Comparison of ENCODE assay signal across 13 cellular contexts in the genomic region with DNA sequence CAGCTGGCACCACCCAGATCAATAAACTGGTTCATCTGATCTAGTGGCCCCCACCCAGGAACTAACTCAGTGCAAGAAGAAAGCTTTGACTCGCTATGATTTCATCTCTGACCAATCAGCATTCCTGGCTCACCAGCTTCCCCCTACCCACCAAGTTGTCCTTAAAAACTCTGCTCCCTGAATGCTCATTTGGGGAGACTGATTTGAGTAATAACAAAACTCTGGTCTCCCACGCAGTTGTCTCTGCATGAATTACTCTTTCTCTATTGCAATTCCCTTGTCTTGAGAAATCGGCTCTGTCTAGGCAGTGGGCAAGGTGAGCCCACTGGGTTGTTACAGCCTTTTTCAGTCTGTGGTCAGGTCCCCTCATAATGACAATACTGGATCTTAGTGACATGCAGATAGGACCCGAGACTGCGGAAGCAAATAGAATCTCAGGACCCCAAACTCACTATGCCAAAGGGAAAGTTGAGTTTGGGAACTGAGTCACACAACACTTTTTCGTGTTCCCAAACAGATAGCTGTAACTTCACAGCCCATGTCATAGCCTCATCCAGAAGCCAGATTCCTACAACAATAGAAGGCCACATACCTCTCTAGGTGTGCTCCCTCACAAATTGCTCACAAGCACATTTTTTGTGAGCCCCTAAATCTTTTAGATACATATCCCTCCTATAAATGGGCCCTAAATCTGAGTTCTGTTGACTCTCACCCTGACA.
DNase-seq lines count a peak whose midpoint lies in the region; ATAC-seq lines count a peak whose summit lies in the region.
"Had no signal": no experiment of that assay in that cellular context is flagged by ENCODE, and none has a peak within 500 bp of the region (broad histone marks: within the 10 kb centered on the region; RNA-seq: fewer than 3 reads in every experiment).

No MANE protein-coding gene starts in this region.

- H3K4me1 Mint-ChIP-seq in activated T-cell treated with anti-CD3 and anti-CD28 coated beads, Interleukin-2, amount 50 U/mL, for 4 hours (ENCODE audit: low read depth), result no peaks in the 10 kb centered on the region
- peaks cover 18% of the 10 kb centered on the region for H3K4me1 Mint-ChIP-seq in activated T-cell treated with anti-CD3 and anti-CD28 coated beads, Interleukin-2, amount 50 U/mL, for 24 hours (ENCODE audit: low read depth)
- H3K4me1 Mint-ChIP-seq in activated T-helper 17 cell treated with anti-CD3 and anti-CD28 coated beads, Interleukin-2, amount 50 U/mL, for 72 hours, result peaks cover under 1% of the 10 kb centered on the region
- H3K4me1 Mint-ChIP-seq in stimulated activated memory B cell treated with anti-CD40 and anti-IgM and Interleukin-4, amounts not matched to agents 10 μg/mL and 1 μg/mL and 100 μg/mL, for 72 hours, result no peaks in the 10 kb centered on the region

- no peak overlapping the region for H3K27ac Mint-ChIP-seq in activated T-cell treated with anti-CD3 and anti-CD28 coated beads, Interleukin-2, amount 50 U/mL, for 24 hours
- H3K27ac Mint-ChIP-seq in activated T-helper 17 cell treated with anti-CD3 and anti-CD28 coated beads, Interleukin-2, amount 50 U/mL, for 72 hours, result no peak overlapping the region
- H3K27ac Mint-ChIP-seq in stimulated activated memory B cell treated with anti-CD40 and anti-IgM and Interleukin-4, amounts not matched to agents 10 μg/mL and 1 μg/mL and 100 μg/mL, for 72 hours, result no peak overlapping the region
- H3K27ac Mint-ChIP-seq: CD4-positive, alpha-beta memory T cell; H9 had no signal

- H3K4me3 Mint-ChIP-seq in activated T-cell treated with anti-CD3 and anti-CD28 coated beads, Interleukin-2, amount 50 U/mL, for 4 hours, result no peak overlapping the region
- H3K4me3 Mint-ChIP-seq in activated T-cell treated with anti-CD3 and anti-CD28 coated beads, Interleukin-2, amount 50 U/mL, for 24 hours, result no peak overlapping the region
- no peak overlapping the region for H3K4me3 Mint-ChIP-seq in activated T-helper 17 cell treated with anti-CD3 and anti-CD28 coated beads, Interleukin-2, amount 50 U/mL, for 72 hours
- H3K4me3 Mint-ChIP-seq in stimulated activated memory B cell treated with anti-CD40 and anti-IgM and Interleukin-4, amounts not matched to agents 10 μg/mL and 1 μg/mL and 100 μg/mL, for 72 hours, result no peak overlapping the region
- H3K4me3 Mint-ChIP-seq: H9 had no signal

- H3K36me3 Mint-ChIP-seq in activated T-cell treated with anti-CD3 and anti-CD28 coated beads, Interleukin-2, amount 50 U/mL, for 4 hours (ENCODE audit: insufficient read depth), result no peaks in the 10 kb centered on the region
- H3K36me3 Mint-ChIP-seq in activated T-cell treated with anti-CD3 and anti-CD28 coated beads, Interleukin-2, amount 50 U/mL, for 24 hours (ENCODE audit: low read depth), result no peaks in the 10 kb centered on the region
- no peaks in the 10 kb centered on the region for H3K36me3 Mint-ChIP-seq in activated T-helper 17 cell treated with anti-CD3 and anti-CD28 coated beads, Interleukin-2, amount 50 U/mL, for 72 hours (ENCODE audit: low read depth)
- H3K36me3 Mint-ChIP-seq in stimulated activated memory B cell treated with anti-CD40 and anti-IgM and Interleukin-4, amounts not matched to agents 10 μg/mL and 1 μg/mL and 100 μg/mL, for 72 hours, result no peaks in the 10 kb centered on the region
- H3K36me3 Mint-ChIP-seq: CD4-positive, alpha-beta memory T cell had no signal

- peak; percentile 36 to 45 for ATAC-seq in activated T-cell treated with anti-CD3 and anti-CD28 coated beads, Interleukin-2, amount 50 U/mL, for 4 hours
- peak; percentile 81 for ATAC-seq in activated T-helper 17 cell treated with anti-CD3 and anti-CD28 coated beads, Interleukin-2, amount 50 U/mL, for 72 hours (replicated peaks)
- ATAC-seq in stimulated activated memory B cell treated with anti-CD40 and anti-IgM and Interleukin-4, amounts not matched to agents 10 μg/mL and 1 μg/mL and 100 μg/mL, for 72 hours, result no peak
- no peak for ATAC-seq in HG03565 (IDR thresholded peaks at IDR 0.05; ENCODE audit: unreplicated experiment)
- ATAC-seq: A549 had no signal

- H3K9me3 Mint-ChIP-seq in activated T-cell treated with anti-CD3 and anti-CD28 coated beads, Interleukin-2, amount 50 U/mL, for 4 hours, result no peaks in the 10 kb centered on the region
- H3K9me3 Mint-ChIP-seq in activated T-cell treated with anti-CD3 and anti-CD28 coated beads, Interleukin-2, amount 50 U/mL, for 24 hours, result no peaks in the 10 kb centered on the region
- H3K9me3 Mint-ChIP-seq in activated T-helper 17 cell treated with anti-CD3 and anti-CD28 coated beads, Interleukin-2, amount 50 U/mL, for 72 hours, result no peaks in the 10 kb centered on the region
- no peaks in the 10 kb centered on the region for H3K9me3 Mint-ChIP-seq in stimulated activated memory B cell treated with anti-CD40 and anti-IgM and Interleukin-4, amounts not matched to agents 10 μg/mL and 1 μg/mL and 100 μg/mL, for 72 hours
- H3K9me3 Mint-ChIP-seq: CD4-positive, alpha-beta memory T cell had no signal

- peaks cover 15% of the 10 kb centered on the region for H3K27me3 Mint-ChIP-seq in activated T-cell treated with anti-CD3 and anti-CD28 coated beads, Interleukin-2, amount 50 U/mL, for 4 hours (ENCODE audit: low read depth)
- H3K27me3 Mint-ChIP-seq in activated T-cell treated with anti-CD3 and anti-CD28 coated beads, Interleukin-2, amount 50 U/mL, for 24 hours, result peaks cover 57% of the 10 kb centered on the region
- H3K27me3 Mint-ChIP-seq in activated T-helper 17 cell treated with anti-CD3 and anti-CD28 coated beads, Interleukin-2, amount 50 U/mL, for 72 hours, result peaks cover 17% of the 10 kb centered on the region
- H3K27me3 Mint-ChIP-seq in stimulated activated memory B cell treated with anti-CD40 and anti-IgM and Interleukin-4, amounts not matched to agents 10 μg/mL and 1 μg/mL and 100 μg/mL, for 72 hours, result peaks cover 34% of the 10 kb centered on the region

- no peak for DNase-seq in activated T-cell treated with anti-CD3 and anti-CD28 coated beads, Interleukin-2, amount 50 U/mL, for 4 hours
- no peak for DNase-seq in activated T-cell treated with anti-CD3 and anti-CD28 coated beads, Interleukin-2, amount 50 U/mL, for 24 hours
- peak; percentile 2 to 14 for DNase-seq in stimulated activated CD4-positive, alpha-beta T cell treated with anti-CD3 and anti-CD28 coated beads, Interleukin-15, amount 100 ng/mL, for 48 hours (ENCODE audit: low read depth in 2 of 2)
- no peak for DNase-seq in stimulated activated CD4-positive, alpha-beta T cell treated with anti-CD3 and anti-CD28 coated beads, Interleukin-12 subunit alpha, Interleukin-12 subunit beta, amount 100 ng/mL, for 4 hours
- DNase-seq: BE2C; CD4-positive, alpha-beta memory T cell; DMS79; GOT3; H9 had no signal

Comparison
In these comparisons a context has a peak if more than half of its experiments do, and no peak if none do; other contexts are left out.
1. DNase-seq: peak in stimulated activated CD4-positive, alpha-beta T cell treated with anti-CD3 and anti-CD28 coated beads, Interleukin-15, amount 100 ng/mL, for 48 hours (2 of 2); none in activated T-cell treated with anti-CD3 and anti-CD28 coated beads, Interleukin-2, amount 50 U/mL, for 4 hours (single experiment), activated T-cell treated with anti-CD3 and anti-CD28 coated beads, Interleukin-2, amount 50 U/mL, for 24 hours (single experiment) and stimulated activated CD4-positive, alpha-beta T cell treated with anti-CD3 and anti-CD28 coated beads, Interleukin-12 subunit alpha, Interleukin-12 subunit beta, amount 100 ng/mL, for 4 hours (single experiment).
2. ATAC-seq: peak in activated T-cell treated with anti-CD3 and anti-CD28 coated beads, Interleukin-2, amount 50 U/mL, for 4 hours (2 of 2) and activated T-helper 17 cell treated with anti-CD3 and anti-CD28 coated beads, Interleukin-2, amount 50 U/mL, for 72 hours (single experiment); none in stimulated activated memory B cell treated with anti-CD40 and anti-IgM and Interleukin-4, amounts not matched to agents 10 μg/mL and 1 μg/mL and 100 μg/mL, for 72 hours (single experiment) and HG03565 (single experiment).